9 cellular contexts compared by ENCODE assay signal in genomic region chr1:205301842-205302588, GRCh38. TPM values are rescaled to one million over a fixed set of nuclear protein-coding genes. Genes with fewer than 3 reads are reported as not detected.
DNase-seq lines count a peak whose midpoint lies in the region; FAIRE-seq and TF ChIP-seq lines count a peak whose summit lies in the region.
"Had no signal": no experiment of that assay in that cellular context is flagged by ENCODE, and none has a peak within 500 bp of the region (broad histone marks: within the 10 kb centered on the region; RNA-seq: fewer than 3 reads in every experiment).

No MANE protein-coding gene starts in this region.

- H3K27ac ChIP-seq in DOHH2 (ENCODE audit: low read depth, low read length) (peak overlapping the region; percentile 84), SJCRH30 (peak overlapping the region; percentile 66), osteoblast (ENCODE audit: low read depth, low read length) (peak overlapping the region; percentile 99), testis (peak overlapping the region in 1 of 2 donors; percentile 39)

- H3K4me2 ChIP-seq in DOHH2 (ENCODE audit: low read length), result peak overlapping the region; percentile 85
- peak overlapping the region; percentile 44 for H3K4me2 ChIP-seq in osteoblast (ENCODE audit: insufficient read depth, low read length)

- H3K36me3 ChIP-seq in DOHH2 (ENCODE audit: control insufficient read depth, low read length) (peaks cover 52% of the 10 kb centered on the region), SJCRH30 (peaks cover 10% of the 10 kb centered on the region), osteoblast (ENCODE audit: insufficient read depth, low read length) (peaks cover 40% of the 10 kb centered on the region), testis (ENCODE audit: low read depth, missing control alignments) (no peaks in the 10 kb centered on the region)

- H3K9me2 ChIP-seq in DOHH2 (replicated peaks; ENCODE audit: control insufficient read depth, low read length), result no peaks in the 10 kb centered on the region

- no peak overlapping the region for H2AFZ ChIP-seq in osteoblast (ENCODE audit: low read length)

- 39 to 49% methylated on average over 6 of the region's 6 CpGs for WGBS in testis, 2 donors

- intact Hi-C loops in testis (cut with DNase I; ENCODE audit: low total_unique reads), result no loop called here

- FAIRE-seq in GM12892 (lab: Jason Lieb, UNC), result no peak

- no peak for TF ChIP-seq POLR2A in GM12892 (IDR thresholded peaks at IDR 0.05; ENCODE audit: low read depth, low read length)
- no peak for TF ChIP-seq POLR2A in testis (IDR thresholded peaks at IDR 0.05)

- H3K4me1 ChIP-seq in DOHH2 (ENCODE audit: control insufficient read depth, low read length), result peaks cover 60% of the 10 kb centered on the region
- peaks cover 44% of the 10 kb centered on the region for H3K4me1 ChIP-seq in SJCRH30
- H3K4me1 ChIP-seq in osteoblast (ENCODE audit: insufficient read depth, low read length), result peaks cover 42% of the 10 kb centered on the region
- H3K4me1 ChIP-seq in testis, result peaks cover 15% of the 10 kb centered on the region

- no peaks in the 10 kb centered on the region for H3K9me3 ChIP-seq in DOHH2 (ENCODE audit: control insufficient read depth, insufficient read depth, low read length)
- H3K9me3 ChIP-seq in SJCRH30 (replicated peaks), result no peaks in the 10 kb centered on the region
- no peaks in the 10 kb centered on the region for H3K9me3 ChIP-seq in osteoblast (ENCODE audit: low read depth, low read length)
- H3K9me3 ChIP-seq in testis, result no peaks in the 10 kb centered on the region

- H3F3A ChIP-seq in DOHH2 (ENCODE audit: control insufficient read depth, insufficient read depth), result peaks cover 14% of the 10 kb centered on the region

- H3K27me3 ChIP-seq in DOHH2 (ENCODE audit: control insufficient read depth, low read length), result no peaks in the 10 kb centered on the region
- no peaks in the 10 kb centered on the region for H3K27me3 ChIP-seq in SJCRH30
- H3K27me3 ChIP-seq in osteoblast (ENCODE audit: insufficient read depth, low read length), result no peaks in the 10 kb centered on the region
- no peaks in the 10 kb centered on the region for H3K27me3 ChIP-seq in testis

- DNase-seq in SJCRH30, result no peak
- DNase-seq in fibroblast of mammary gland (ENCODE audit: low read depth), result peak; percentile 37
- DNase-seq in osteoblast (ENCODE audit: insufficient read length, low spot score, missing footprints), result peak; percentile 81
- no peak for DNase-seq in GM12892 (ENCODE audit: insufficient read length)
- no peak for DNase-seq in middle frontal gyrus (ENCODE audit: extremely low spot score, low spot score)
- no peak for DNase-seq in testis
- DNase-seq in DMS153 treated with DMSO at 0.1 percent for 48 hours (lab: John Stamatoyannopoulos, UW; ENCODE audit: unreplicated experiment), result no peak
- DNase-seq: stimulated activated CD4-positive, alpha-beta T cell treated with anti-CD3 and anti-CD28 coated beads, Interleukin-2, amount 100 ng/mL, for 24 hours had no signal

- H3K4me3 ChIP-seq in DOHH2 (ENCODE audit: low read length) (peak overlapping the region; percentile 69), SJCRH30 (no peak overlapping the region), fibroblast of mammary gland (ENCODE audit: control insufficient read depth, low read depth, low read length) (no peak overlapping the region), osteoblast (ENCODE audit: insufficient read depth, low read length) (peak overlapping the region; percentile 33), testis (no peak overlapping the region)

- TF ChIP-seq CTCF in DOHH2 (IDR thresholded peaks at IDR 0.05; ENCODE audit: low read depth, low read length, poor library complexity, severe bottlenecking) (no peak), fibroblast of mammary gland (conservative IDR thresholded peaks at IDR 0.05; ENCODE audit: control insufficient read depth, insufficient read depth, low read depth, low read length) (no peak), osteoblast (IDR thresholded peaks at IDR 0.05; ENCODE audit: extremely low read depth, low read depth, low read length) (no peak), testis (IDR thresholded peaks at IDR 0.05) (no peak)

- H3K79me2 ChIP-seq in DOHH2 (ENCODE audit: control insufficient read depth, low read length) (peaks cover 8% of the 10 kb centered on the region), osteoblast (ENCODE audit: insufficient read depth, low read length) (no peaks in the 10 kb centered on the region)

- H4K20me1 ChIP-seq in DOHH2 (ENCODE audit: control insufficient read depth, insufficient read depth, low read depth, low read length) (no peaks in the 10 kb centered on the region), osteoblast (ENCODE audit: insufficient read depth, low read length) (no peaks in the 10 kb centered on the region)

RNA-seq across cellular contexts. Expression of gene NUAK2, which starts 19.5 kb away (rescaled TPM):
- total RNA-seq in SJCRH30 (2014; rRNA removed; shearing (Covaris generic)), result 2.1 and 2.2 TPM in 2 replicates
- total RNA-seq in osteoblast, result 2.7 and 3.6 TPM in 2 replicates
- polyA plus RNA-seq in GM12892 (2012; ENCODE audit: missing spikeins), result 1.4 TPM
- total RNA-seq in testis, result 10 to 100 TPM; 13.4 to 19.6 TPM
- polyA plus RNA-seq in testis (ENCODE audit: insufficient read depth, low read depth, low replicate concordance), result 7.2 TPM

RNA-seq across cellular contexts. Expression of gene KLHDC8A, which starts 54.7 kb away (rescaled TPM):
- total RNA-seq in SJCRH30 (2014; rRNA removed; shearing (Covaris generic)), result not detected in 2 replicates
- total RNA-seq in osteoblast, result not detected in 2 replicates
- not detected for polyA plus RNA-seq in GM12892 (2012; ENCODE audit: missing spikeins)
- 10 to 100 TPM; 11.7 to 12.9 TPM for total RNA-seq in testis
- 10.5 TPM for polyA plus RNA-seq in testis (ENCODE audit: insufficient read depth, low read depth, low replicate concordance)

Comparison
In these comparisons a context has a peak if more than half of its experiments do, and no peak if none do; other contexts are left out.
1. H3K4me3 ChIP-seq: peak in DOHH2 (single experiment) and osteoblast (single experiment); none in SJCRH30 (single experiment), fibroblast of mammary gland (single experiment) and testis (0 of 2).
2. DNase-seq: peak in fibroblast of mammary gland (single experiment) and osteoblast (single experiment); none in SJCRH30 (0 of 2), GM12892 (single experiment), middle frontal gyrus (single experiment), testis (single experiment) and DMS153 treated with DMSO at 0.1 percent for 48 hours (single experiment).
3. RNA of gene KLHDC8A, which starts 54.7 kb away (total RNA-seq): 11.7 to 12.9 TPM in testis; not detected in SJCRH30 and not detected in osteoblast; every median in the first group is over 10 times any median in the second.